Comparison of ENCODE assay signal across 14 cellular contexts in the genomic region with DNA sequence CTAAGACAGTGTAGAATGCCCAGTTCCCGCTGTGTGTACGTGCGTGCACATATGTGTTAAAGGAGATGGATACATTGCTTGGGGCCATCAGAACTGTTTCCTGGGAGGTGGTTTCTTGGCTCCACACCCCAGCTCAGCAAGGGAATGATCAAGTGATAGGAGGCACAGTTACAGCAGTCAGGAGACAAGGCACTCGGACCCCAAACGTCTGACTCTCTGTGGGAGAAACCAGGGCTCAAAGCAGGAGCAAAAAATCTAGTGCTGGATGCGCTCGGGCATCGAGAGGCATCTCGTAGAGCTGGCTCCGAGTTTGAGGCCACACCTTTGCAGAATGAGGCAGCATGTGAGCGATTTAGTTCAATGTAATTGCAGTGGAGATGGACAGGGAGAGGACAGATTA.
"Had no signal": no experiment of that assay in that cellular context is flagged by ENCODE, and none has a peak within 500 bp of the region (broad histone marks: within the 10 kb centered on the region; RNA-seq: fewer than 3 reads in every experiment).

No MANE protein-coding gene starts in this region.

- H3K36me3 ChIP-seq: esophagus muscularis mucosa, pancreas had no signal

- ATAC-seq: left colon; mucosa of descending colon; naive thymus-derived CD8-positive, alpha-beta T cell had no signal

- H3K4me1 Mint-ChIP-seq: immature natural killer cell had no signal

- H3K36me3 Mint-ChIP-seq: activated naive CD4-positive, alpha-beta T cell treated with anti-CD3 and anti-CD28 coated beads, Interleukin-2, amount 10 ng/mL, durations not matched to agents 7 days and 5 days; immature natural killer cell had no signal

- H3K4me1 ChIP-seq: pancreas had no signal

- H3K9me3 ChIP-seq: esophagus muscularis mucosa, mucosa of descending colon, pancreas had no signal

- DNase-seq: activated CD4-positive, alpha-beta T cell treated with anti-CD3 and anti-CD28 coated beads for 48 hours; activated naive CD4-positive, alpha-beta T cell treated with anti-CD3 and anti-CD28 coated beads, Interleukin-2, amount 10 ng/mL, durations not matched to agents 7 days and 5 days; immature natural killer cell; left colon; mucosa of descending colon; naive thymus-derived CD8-positive, alpha-beta T cell; pancreas; stimulated activated CD4-positive, alpha-beta T cell treated with anti-CD3 and anti-CD28 coated beads, Interleukin-15, amount 100 ng/mL, for 24 hours; stimulated activated CD4-positive, alpha-beta T cell treated with anti-CD3 and anti-CD28 coated beads, Interleukin-4, amount 100 ng/mL, for 24 hours; T1000 had no signal

- H3K4me3 Mint-ChIP-seq: activated naive CD4-positive, alpha-beta T cell treated with anti-CD3 and anti-CD28 coated beads, Interleukin-2, amount 10 ng/mL, durations not matched to agents 7 days and 5 days; activated T-helper 1 cell treated with anti-CD3 and anti-CD28 coated beads, Interleukin-12 subunit alpha, Interleukin-12 subunit beta, Interleukin-2, Interleukin-4 antibody, amounts not matched to agents 30 ng/mL and 10 ng/mL and 1 ng/mL, durations not matched to agents 14 hours and 24 hours and 36 hours; immature natural killer cell had no signal

- H3K27me3 ChIP-seq: esophagus muscularis mucosa, pancreas had no signal

- H3K4me3 ChIP-seq: lung, mucosa of descending colon had no signal

- H3K27ac Mint-ChIP-seq: activated naive CD4-positive, alpha-beta T cell treated with anti-CD3 and anti-CD28 coated beads, Interleukin-2, amount 10 ng/mL, durations not matched to agents 7 days and 5 days; activated T-helper 1 cell treated with anti-CD3 and anti-CD28 coated beads, Interleukin-12 subunit alpha, Interleukin-12 subunit beta, Interleukin-2, Interleukin-4 antibody, amounts not matched to agents 30 ng/mL and 10 ng/mL and 1 ng/mL, durations not matched to agents 14 hours and 24 hours and 36 hours; immature natural killer cell; naive thymus-derived CD8-positive, alpha-beta T cell had no signal

- H3K27ac ChIP-seq: esophagus muscularis mucosa, pancreas, VCaP had no signal

- H3K9me3 Mint-ChIP-seq: activated naive CD4-positive, alpha-beta T cell treated with anti-CD3 and anti-CD28 coated beads, Interleukin-2, amount 10 ng/mL, durations not matched to agents 7 days and 5 days; activated T-helper 1 cell treated with anti-CD3 and anti-CD28 coated beads, Interleukin-12 subunit alpha, Interleukin-12 subunit beta, Interleukin-2, Interleukin-4 antibody, amounts not matched to agents 30 ng/mL and 10 ng/mL and 1 ng/mL, durations not matched to agents 14 hours and 24 hours and 36 hours; immature natural killer cell; naive thymus-derived CD8-positive, alpha-beta T cell had no signal
